ENCODE assay signal across 18 cellular contexts in genomic region chr2:114122861-114123391, GRCh38.
A peak's percentile ranks its signal among the peaks of the same experiment; 100 is the strongest.
DNase-seq lines count a peak whose midpoint lies in the region; TF ChIP-seq lines count a peak whose summit lies in the region.
"Had no signal": no experiment of that assay in that cellular context is flagged by ENCODE, and none has a peak within 500 bp of the region (broad histone marks: within the 10 kb centered on the region; RNA-seq: fewer than 3 reads in every experiment).

No MANE protein-coding gene starts in this region.

- H3K27me3 ChIP-seq in BLaER1 (no peaks in the 10 kb centered on the region), A673 (replicated peaks; ENCODE audit: insufficient read depth, low read depth, low read length, poor library complexity) (no peaks in the 10 kb centered on the region)

- DNase-seq in G401 (ENCODE audit: low spot score): peak; percentile 3
- DNase-seq in NCI-H69 (lab: John Stamatoyannopoulos, UW): peak; percentile 0
- peak; percentile 36 for DNase-seq in left kidney (ENCODE audit: low read depth, low spot score)
- no peak for DNase-seq in HuH-7 (ENCODE audit: low spot score)
- no peak for DNase-seq in A673 (ENCODE audit: low spot score)
- DNase-seq in KG1 (lab: John Stamatoyannopoulos, UW): no peak
- DNase-seq: ACHN, EL, MM.1S, NCI-H1092, NCI-H187, NCI-H524 treated with DMSO at 0.1 percent for 48 hours, RPMI8226, SHP77, SW 1271, T-helper 17 cell had no signal

- no TSS peak for BruUV-seq in A673 (replicated peaks; lab: Mats Ljungman, UMichigan)

- no peak overlapping the region for H3K27ac ChIP-seq in BLaER1
- H3K27ac ChIP-seq in A673 (ENCODE audit: low read depth, low read length, poor library complexity, severe bottlenecking): no peak overlapping the region
- H3K27ac ChIP-seq: SK-N-MC had no signal

- H3K9me3 ChIP-seq in BLaER1 (no peaks in the 10 kb centered on the region), A673 (ENCODE audit: low read depth, low read length, poor library complexity, severe bottlenecking) (no peaks in the 10 kb centered on the region)

- no peak for TF ChIP-seq CTCF in A673 (conservative IDR thresholded peaks at IDR 0.05; ENCODE audit: low read depth, low read length)

- H4K20me1 ChIP-seq in BLaER1: no peaks in the 10 kb centered on the region

- H3K4me2 ChIP-seq in BLaER1: peak overlapping the region; percentile 60

- CTCF ChIA-PET in A673 (lab: Charles Lee): no interaction called here

- in situ Hi-C loops in G401 (cut with HindIII; ENCODE audit: low sequenced_read_pairs): no loop called here

- intact Hi-C loops in A673 (cut with micrococcal nuclease; ENCODE audit: unreplicated experiment): no loop called here

- no peak overlapping the region for H3K4me3 ChIP-seq in BLaER1
- no peak overlapping the region for H3K4me3 ChIP-seq in A673 (ENCODE audit: low read depth, low read length, poor library complexity, severe bottlenecking)
- H3K4me3 ChIP-seq: SK-N-MC had no signal

- POLR2A ChIA-PET in A673 (lab: Charles Lee; ENCODE audit: low non-redundant PET): no interaction called here

- no peak overlapping the region for H3K9ac ChIP-seq in BLaER1

- H3K36me3 ChIP-seq in BLaER1 (no peaks in the 10 kb centered on the region), A673 (ENCODE audit: insufficient read depth, low read length, poor library complexity, severe bottlenecking) (no peaks in the 10 kb centered on the region)

- peaks cover 26% of the 10 kb centered on the region for H3K4me1 ChIP-seq in BLaER1
- no peaks in the 10 kb centered on the region for H3K4me1 ChIP-seq in A673 (ENCODE audit: insufficient read depth, low read length, poor library complexity, severe bottlenecking)

Comparison
In these comparisons a context has a peak if more than half of its experiments do, and no peak if none do; other contexts are left out.
1. DNase-seq: peak in G401 (single experiment), NCI-H69 (single experiment) and left kidney (single experiment); none in HuH-7 (single experiment), A673 (single experiment) and KG1 (single experiment).